Comparison of ENCODE assay signal across 9 cellular contexts in the genomic region with DNA sequence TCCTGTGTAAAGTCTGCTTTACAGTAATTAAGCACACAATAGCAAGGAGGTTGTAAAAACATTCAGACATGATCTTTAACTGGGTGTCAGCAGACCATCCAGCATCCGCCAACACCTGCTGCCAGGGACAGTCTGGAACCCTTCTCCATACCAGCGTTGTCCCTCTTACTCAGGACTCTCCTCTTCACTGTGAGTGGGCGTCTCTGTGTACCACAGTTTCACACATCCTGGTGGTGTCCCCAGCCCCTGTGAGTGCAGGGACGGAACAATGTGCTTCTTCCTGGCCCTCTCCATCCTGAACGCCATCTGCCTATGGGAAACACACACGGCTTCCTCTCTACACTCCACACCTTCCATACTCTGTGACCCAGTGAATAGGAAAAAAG.
A peak's percentile ranks its signal among the peaks of the same experiment; 100 is the strongest.
DNase-seq lines count a peak whose midpoint lies in the region; ATAC-seq and TF ChIP-seq lines count a peak whose summit lies in the region.
"Had no signal": no experiment of that assay in that cellular context is flagged by ENCODE, and none has a peak within 500 bp of the region (broad histone marks: within the 10 kb centered on the region; RNA-seq: fewer than 3 reads in every experiment).

No MANE protein-coding gene starts in this region.

- peaks cover 3% of the 10 kb centered on the region for H3K27me3 Mint-ChIP-seq in brain

- H3K4me3 Mint-ChIP-seq in brain, result peak overlapping the region in 1 of 5 experiments; percentile 46

- no peak for ATAC-seq in sciatic nerve

- intact Hi-C loops in sciatic nerve (cut with DNase I), result no loop called here

- peak overlapping the region; percentile 6 to 93 (median 41) for H3K27ac Mint-ChIP-seq in brain

- peaks cover 15% of the 10 kb centered on the region for H3K36me3 Mint-ChIP-seq in brain

- H3K9me3 Mint-ChIP-seq in brain, result no peaks in the 10 kb centered on the region

- peaks cover 30% of the 10 kb centered on the region for H3K4me1 Mint-ChIP-seq in brain

- DNase-seq in NCI-H1694 treated with DMSO at 0.1 percent for 48 hours (lab: John Stamatoyannopoulos, UW) (peak; percentile 7), NCI-H1694 (lab: John Stamatoyannopoulos, UW) (no peak), KG1 (lab: John Stamatoyannopoulos, UW) (peak; percentile 45), sciatic nerve (ENCODE audit: low spot score) (peak; percentile 22), NCI-H82 (lab: John Stamatoyannopoulos, UW) (no peak), CD1c-positive myeloid dendritic cell (ENCODE audit: extremely low spot score) (no peak)
- DNase-seq in central memory CD4-positive, alpha-beta T cell, result no peak
- DNase-seq: NCI-H524 treated with DMSO at 0.1 percent for 48 hours had no signal

- TF ChIP-seq CTCF in brain (conservative IDR thresholded peaks at IDR 0.05), result no peak

Comparison
In these comparisons a context has a peak if more than half of its experiments do, and no peak if none do; other contexts are left out.
1. DNase-seq: peak in NCI-H1694 treated with DMSO at 0.1 percent for 48 hours (single experiment), KG1 (single experiment) and sciatic nerve (single experiment); none in NCI-H1694 (single experiment), NCI-H82 (single experiment), CD1c-positive myeloid dendritic cell (single experiment) and central memory CD4-positive, alpha-beta T cell (single experiment).